In genomic region chr11:88300888-88301477, GRCh38 we compare ENCODE assay signal across 11 cellular contexts. TPM values are rescaled to one million over a fixed set of nuclear protein-coding genes. Genes with fewer than 3 reads are reported as not detected.
A peak's percentile ranks its signal among the peaks of the same experiment; 100 is the strongest.
DNase-seq lines count a peak whose midpoint lies in the region; ATAC-seq, FAIRE-seq and TF ChIP-seq lines count a peak whose summit lies in the region.
"Had no signal": no experiment of that assay in that cellular context is flagged by ENCODE, and none has a peak within 500 bp of the region (broad histone marks: within the 10 kb centered on the region; RNA-seq: fewer than 3 reads in every experiment).

No MANE protein-coding gene starts in this region.

- H3K27ac Mint-ChIP-seq in activated naive CD4-positive, alpha-beta T cell treated with anti-CD3 and anti-CD28 coated beads for 36 hours, result peak overlapping the region; percentile 50
- peak overlapping the region; percentile 77 for H3K27ac Mint-ChIP-seq in activated T-helper 2 cell treated with anti-CD3 and anti-CD28 coated beads, Interferon-gamma antibody, Interleukin-2, Interleukin-4, amounts not matched to agents 10 μg/mL and 5 μg/mL and 100 μg/mL, durations not matched to agents 14 hours and 24 hours and 36 hours

- no peaks in the 10 kb centered on the region for H3K27me3 Mint-ChIP-seq in activated naive CD4-positive, alpha-beta T cell treated with anti-CD3 and anti-CD28 coated beads for 36 hours (ENCODE audit: low read depth)
- no peaks in the 10 kb centered on the region for H3K27me3 Mint-ChIP-seq in activated T-helper 2 cell treated with anti-CD3 and anti-CD28 coated beads, Interferon-gamma antibody, Interleukin-2, Interleukin-4, amounts not matched to agents 10 μg/mL and 5 μg/mL and 100 μg/mL, durations not matched to agents 14 hours and 24 hours and 36 hours (ENCODE audit: low read depth)

- H3K4me3 ChIP-seq in transverse colon, result no peak overlapping the region
- no peak overlapping the region for H3K4me3 ChIP-seq in psoas muscle
- no peak overlapping the region for H3K4me3 ChIP-seq in left ventricle myocardium inferior

- H3K27me3 ChIP-seq in transverse colon (no peaks in the 10 kb centered on the region), psoas muscle (ENCODE audit: insufficient read depth in 3 of 3, low read length in 2 of 3) (no peaks in the 10 kb centered on the region), left ventricle myocardium inferior (ENCODE audit: low read depth) (no peaks in the 10 kb centered on the region)

- peaks cover 22% of the 10 kb centered on the region for H3K4me1 Mint-ChIP-seq in activated naive CD4-positive, alpha-beta T cell treated with anti-CD3 and anti-CD28 coated beads for 36 hours (ENCODE audit: low read depth)
- peaks cover 37% of the 10 kb centered on the region for H3K4me1 Mint-ChIP-seq in activated T-helper 2 cell treated with anti-CD3 and anti-CD28 coated beads, Interferon-gamma antibody, Interleukin-2, Interleukin-4, amounts not matched to agents 10 μg/mL and 5 μg/mL and 100 μg/mL, durations not matched to agents 14 hours and 24 hours and 36 hours (ENCODE audit: low read depth)

- CTCF ChIA-PET in activated naive CD4-positive, alpha-beta T cell treated with anti-CD3 and anti-CD28 coated beads for 36 hours (lab: Charles Lee), result no interaction called here

- H3K36me3 Mint-ChIP-seq in activated naive CD4-positive, alpha-beta T cell treated with anti-CD3 and anti-CD28 coated beads for 36 hours (ENCODE audit: low read depth), result peaks cover 29% of the 10 kb centered on the region
- H3K36me3 Mint-ChIP-seq in activated T-helper 2 cell treated with anti-CD3 and anti-CD28 coated beads, Interferon-gamma antibody, Interleukin-2, Interleukin-4, amounts not matched to agents 10 μg/mL and 5 μg/mL and 100 μg/mL, durations not matched to agents 14 hours and 24 hours and 36 hours (ENCODE audit: low read depth), result peaks cover 94% of the 10 kb centered on the region

- TF ChIP-seq POLR2A in transverse colon (IDR thresholded peaks at IDR 0.05), result no peak

- FAIRE-seq in D721Med (lab: Jason Lieb, UNC), result no peak
- FAIRE-seq: endometrium, TTC549 had no signal

- H3K4me1 ChIP-seq in transverse colon (peaks cover 0 to 21% (median 0%) of the 10 kb centered on the region in 4 donors), psoas muscle (no peaks in the 10 kb centered on the region), left ventricle myocardium inferior (peaks cover 5% of the 10 kb centered on the region)

- TF ChIP-seq EP300 in transverse colon (IDR thresholded peaks at IDR 0.05; ENCODE audit: low read depth), result no peak

- H3K9me3 ChIP-seq in transverse colon (no peaks in the 10 kb centered on the region), psoas muscle (no peaks in the 10 kb centered on the region), left ventricle myocardium inferior (replicated peaks) (no peaks in the 10 kb centered on the region)

- in situ Hi-C loops in transverse colon (cut with MboI; ENCODE audit: low pct_ligation_motif_present in 1 of 4, low pct_unique_long_range_greater_than_20kb in 1 of 4, low sequenced_read_pairs in 3 of 4), result no loop called here

- intact Hi-C loops in activated naive CD4-positive, alpha-beta T cell treated with anti-CD3 and anti-CD28 coated beads for 36 hours (cut with micrococcal nuclease), result loop anchor here (2.0 kb wide), 1 partner anchor 56 kb away; no protein-coding TSS in a partner anchor
- intact Hi-C loops in activated T-helper 2 cell treated with anti-CD3 and anti-CD28 coated beads, Interferon-gamma antibody, Interleukin-2, Interleukin-4, amounts not matched to agents 10 μg/mL and 5 μg/mL and 100 μg/mL, durations not matched to agents 14 hours and 24 hours and 36 hours (cut with micrococcal nuclease), result loop anchor here (1.0 to 10.0 kb wide), 2 partner anchors 56 to 234 kb away; no protein-coding TSS in a partner anchor
- intact Hi-C loops in transverse colon (cut with DNase I; ENCODE audit: low total_unique reads) (no loop called here), psoas muscle (cut with DNase I) (no loop called here), left ventricle myocardium inferior (cut with micrococcal nuclease) (no loop called here)

- no peak for DNase-seq in activated naive CD4-positive, alpha-beta T cell treated with anti-CD3 and anti-CD28 coated beads for 36 hours
- no peak for DNase-seq in activated naive CD4-positive, alpha-beta T cell (lab: John Stamatoyannopoulos, UW)
- no peak for DNase-seq in activated T-helper 2 cell treated with anti-CD3 and anti-CD28 coated beads, Interferon-gamma antibody, Interleukin-2, Interleukin-4, amounts not matched to agents 10 μg/mL and 5 μg/mL and 100 μg/mL, durations not matched to agents 14 hours and 24 hours and 36 hours (ENCODE audit: low spot score)
- DNase-seq in transverse colon (no peak), psoas muscle (no peak), D721Med (ENCODE audit: insufficient read length, low spot score) (no peak), left ventricle myocardium inferior (no peak)
- DNase-seq: KG1 had no signal

- ATAC-seq in HG02943 (IDR thresholded peaks at IDR 0.05; ENCODE audit: low read depth, unreplicated experiment) (peak; percentile 81), psoas muscle (no peak)

- no peak overlapping the region for H3K4me3 Mint-ChIP-seq in activated naive CD4-positive, alpha-beta T cell treated with anti-CD3 and anti-CD28 coated beads for 36 hours
- no peak overlapping the region for H3K4me3 Mint-ChIP-seq in activated T-helper 2 cell treated with anti-CD3 and anti-CD28 coated beads, Interferon-gamma antibody, Interleukin-2, Interleukin-4, amounts not matched to agents 10 μg/mL and 5 μg/mL and 100 μg/mL, durations not matched to agents 14 hours and 24 hours and 36 hours (ENCODE audit: low read depth)

- WGBS in transverse colon (ENCODE audit: low coverage in 1 of 2), 2 donors, result 79 to 84% methylated on average over 3 of the region's 3 CpGs
- 71 to 76% (median 73%) methylated on average over 3 of the region's 3 CpGs for WGBS in psoas muscle, 3 donors

- H3K36me3 ChIP-seq in transverse colon, result peaks cover 0 to 10% (median 0%) of the 10 kb centered on the region in 4 donors
- H3K36me3 ChIP-seq in psoas muscle (ENCODE audit: insufficient read depth in 1 of 2, low read depth in 1 of 2), result peaks cover 0 to 5% of the 10 kb centered on the region in 2 donors
- peaks cover 4% of the 10 kb centered on the region for H3K36me3 ChIP-seq in left ventricle myocardium inferior

- TF ChIP-seq CTCF in transverse colon (IDR thresholded peaks at IDR 0.05), result no peak
- TF ChIP-seq CTCF in psoas muscle (IDR thresholded peaks at IDR 0.05), result no peak
- no peak for TF ChIP-seq CTCF in D721Med (IDR thresholded peaks at IDR 0.05; ENCODE audit: insufficient read depth, missing control alignments)
- no peak for TF ChIP-seq CTCF in left ventricle myocardium inferior (IDR thresholded peaks at IDR 0.05; ENCODE audit: borderline replicate concordance)

- H3K9me3 Mint-ChIP-seq in activated naive CD4-positive, alpha-beta T cell treated with anti-CD3 and anti-CD28 coated beads for 36 hours, result no peaks in the 10 kb centered on the region
- H3K9me3 Mint-ChIP-seq in activated T-helper 2 cell treated with anti-CD3 and anti-CD28 coated beads, Interferon-gamma antibody, Interleukin-2, Interleukin-4, amounts not matched to agents 10 μg/mL and 5 μg/mL and 100 μg/mL, durations not matched to agents 14 hours and 24 hours and 36 hours, result peaks cover 3% of the 10 kb centered on the region

- H3K27ac ChIP-seq in transverse colon (peak overlapping the region; percentile 50 to 73 (median 64)), psoas muscle (no peak overlapping the region), left ventricle myocardium inferior (replicated peaks) (no peak overlapping the region)

RNA-seq across cellular contexts. Expression of gene CTSC, which starts 36.6 kb away (rescaled TPM):
- total RNA-seq in activated naive CD4-positive, alpha-beta T cell treated with anti-CD3 and anti-CD28 coated beads for 36 hours, result 10 to 100 TPM; 19.1 to 22.2 TPM
- total RNA-seq in activated T-helper 2 cell treated with anti-CD3 and anti-CD28 coated beads, Interferon-gamma antibody, Interleukin-2, Interleukin-4, amounts not matched to agents 10 μg/mL and 5 μg/mL and 100 μg/mL, durations not matched to agents 14 hours and 24 hours and 36 hours, result 82.4 and 82.6 TPM in 2 replicates
- 100 to 1,000 TPM in 1 of 4 donors, 10 to 100 TPM in 3; 49.0 to 141 (median 75.2) TPM for total RNA-seq in transverse colon
- 10 to 100 TPM; 10.7 to 47.7 (median 14.8) TPM for total RNA-seq in psoas muscle
- 10 to 100 TPM; 13.2 to 82.4 (median 16.8) TPM for polyA plus RNA-seq in psoas muscle
- 20.0 TPM for total RNA-seq in left ventricle myocardium inferior

Comparison
In these comparisons a context has a peak if more than half of its experiments do, and no peak if none do; other contexts are left out.
1. H3K27ac ChIP-seq: peak in transverse colon (4 of 4); none in psoas muscle (single experiment) and left ventricle myocardium inferior (single experiment).
2. intact Hi-C loops: an anchor here in activated naive CD4-positive, alpha-beta T cell treated with anti-CD3 and anti-CD28 coated beads for 36 hours (2.0 kb wide) and activated T-helper 2 cell treated with anti-CD3 and anti-CD28 coated beads, Interferon-gamma antibody, Interleukin-2, Interleukin-4, amounts not matched to agents 10 μg/mL and 5 μg/mL and 100 μg/mL, durations not matched to agents 14 hours and 24 hours and 36 hours (1.0 to 10.0 kb wide); none called in transverse colon, psoas muscle and left ventricle myocardium inferior.